Comparison of ENCODE assay signal across 1 cellular context in the genomic region with DNA sequence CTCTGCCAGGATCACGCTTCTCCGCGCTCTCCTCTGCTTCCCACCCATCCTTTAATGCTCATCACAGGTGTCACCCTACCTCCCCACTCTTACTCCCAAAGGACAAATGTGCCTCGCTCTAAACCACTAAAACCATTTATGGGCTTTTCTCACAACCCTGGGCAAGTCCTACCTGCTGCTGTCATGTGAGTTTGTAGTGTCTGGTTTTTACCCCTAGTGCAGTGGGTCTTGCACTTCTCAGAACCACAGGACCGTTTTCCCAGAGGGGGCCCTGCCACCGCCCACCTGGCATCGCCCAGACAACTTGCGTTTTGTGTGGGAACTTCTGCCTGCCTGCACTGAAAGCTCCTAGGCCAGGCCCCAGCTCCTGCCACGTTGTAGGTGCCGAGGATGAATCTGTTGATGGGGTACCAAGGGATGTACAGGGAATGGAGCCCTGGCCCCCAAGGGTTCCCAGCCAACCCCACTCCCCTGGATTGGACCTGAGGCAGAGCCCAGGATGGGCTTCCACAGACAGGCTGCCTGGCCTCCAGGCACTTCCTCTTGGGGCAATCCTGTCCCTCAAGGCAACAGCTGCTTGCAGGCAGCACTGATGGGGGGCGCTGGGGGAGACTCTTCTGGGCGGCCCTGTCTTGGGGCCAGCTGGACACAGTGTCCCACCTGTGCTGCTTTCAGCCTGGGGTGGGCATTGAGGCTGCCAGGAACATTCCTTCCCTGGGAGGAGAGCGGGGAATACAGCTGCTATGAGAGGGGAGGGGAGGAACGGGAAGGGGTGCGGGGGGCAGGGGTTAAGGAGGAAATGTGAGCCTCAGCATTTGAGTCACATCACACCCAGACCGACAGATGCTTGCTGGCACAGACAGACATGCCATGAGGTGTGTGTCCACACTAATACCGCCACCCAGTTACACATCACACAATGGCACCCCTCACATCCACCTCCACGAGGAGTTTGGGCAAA.
TF ChIP-seq lines count a peak whose summit lies in the region.

No MANE protein-coding gene starts in this region.

TF ChIP-seq in IMR-90, 13 proteins besides CTCF, POLR2A, EP300 and RAD21 (continued from another document):
- TF ChIP-seq MAFK (IDR thresholded peaks at IDR 0.05; ENCODE audit: low read depth, low read length), result no peak
- TF ChIP-seq, protein P1, sequence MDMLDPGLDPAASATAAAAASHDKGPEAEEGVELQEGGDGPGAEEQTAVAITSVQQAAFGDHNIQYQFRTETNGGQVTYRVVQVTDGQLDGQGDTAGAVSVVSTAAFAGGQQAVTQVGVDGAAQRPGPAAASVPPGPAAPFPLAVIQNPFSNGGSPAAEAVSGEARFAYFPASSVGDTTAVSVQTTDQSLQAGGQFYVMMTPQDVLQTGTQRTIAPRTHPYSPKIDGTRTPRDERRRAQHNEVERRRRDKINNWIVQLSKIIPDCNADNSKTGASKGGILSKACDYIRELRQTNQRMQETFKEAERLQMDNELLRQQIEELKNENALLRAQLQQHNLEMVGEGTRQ (IDR thresholded peaks at IDR 0.05; ENCODE audit: low read depth, low read length), result no peak
- no peak for TF ChIP-seq MAZ (IDR thresholded peaks at IDR 0.05; ENCODE audit: borderline replicate concordance, low read depth, low read length)
- no peak for TF ChIP-seq CHD1 (IDR thresholded peaks at IDR 0.05; ENCODE audit: low read depth, low read length)
- TF ChIP-seq MXI1 (IDR thresholded peaks at IDR 0.05; ENCODE audit: borderline replicate concordance, low read depth, low read length), result no peak
- no peak for TF ChIP-seq RCOR1 (IDR thresholded peaks at IDR 0.05; ENCODE audit: insufficient replicate concordance, low read length)
- TF ChIP-seq CEBPB (IDR thresholded peaks at IDR 0.05; ENCODE audit: low read depth, low read length), result no peak
- no peak for TF ChIP-seq NFE2L2 (IDR thresholded peaks at IDR 0.05; ENCODE audit: low read depth, low read length)
- TF ChIP-seq FOS (IDR thresholded peaks at IDR 0.05; ENCODE audit: low read depth, low read length), result no peak
- no peak for TF ChIP-seq SMC3 (IDR thresholded peaks at IDR 0.05; ENCODE audit: low read depth, low read length)
- TF ChIP-seq, protein P2, sequence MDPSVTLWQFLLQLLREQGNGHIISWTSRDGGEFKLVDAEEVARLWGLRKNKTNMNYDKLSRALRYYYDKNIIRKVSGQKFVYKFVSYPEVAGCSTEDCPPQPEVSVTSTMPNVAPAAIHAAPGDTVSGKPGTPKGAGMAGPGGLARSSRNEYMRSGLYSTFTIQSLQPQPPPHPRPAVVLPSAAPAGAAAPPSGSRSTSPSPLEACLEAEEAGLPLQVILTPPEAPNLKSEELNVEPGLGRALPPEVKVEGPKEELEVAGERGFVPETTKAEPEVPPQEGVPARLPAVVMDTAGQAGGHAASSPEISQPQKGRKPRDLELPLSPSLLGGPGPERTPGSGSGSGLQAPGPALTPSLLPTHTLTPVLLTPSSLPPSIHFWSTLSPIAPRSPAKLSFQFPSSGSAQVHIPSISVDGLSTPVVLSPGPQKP (IDR thresholded peaks at IDR 0.05; ENCODE audit: borderline replicate concordance, low read depth, low read length), result no peak
- no peak for TF ChIP-seq BHLHE40 (IDR thresholded peaks at IDR 0.05; ENCODE audit: low read depth, low read length)
